In genomic region chr20:63741354-63741675, GRCh38 we compare ENCODE assay signal across 1 cellular context.
TF ChIP-seq lines count a peak whose summit lies in the region.

No MANE protein-coding gene starts in this region.

TF ChIP-seq in HepG2, 621 proteins besides CTCF, POLR2A, EP300 and RAD21 (continued from another document):
- TF ChIP-seq MXD1 (CRISPR knock-in tag; IDR thresholded peaks at IDR 0.05) (no peak), ZNF446 (CRISPR knock-in tag; IDR thresholded peaks at IDR 0.05) (no peak), KLF9 (CRISPR knock-in tag; IDR thresholded peaks at IDR 0.05; ENCODE audit: low read depth) (no peak), ZNF382 (CRISPR knock-in tag; IDR thresholded peaks at IDR 0.05; ENCODE audit: borderline replicate concordance) (no peak), NR0B2 (CRISPR knock-in tag; IDR thresholded peaks at IDR 0.05) (no peak), ZNF503 (CRISPR knock-in tag; IDR thresholded peaks at IDR 0.05) (no peak), FOXO1 (CRISPR knock-in tag; IDR thresholded peaks at IDR 0.05) (no peak), MIER3 (CRISPR knock-in tag; IDR thresholded peaks at IDR 0.05; ENCODE audit: borderline replicate concordance) (no peak), SNAI1 (CRISPR knock-in tag; IDR thresholded peaks at IDR 0.05; ENCODE audit: borderline replicate concordance) (no peak), ZNF343 (CRISPR knock-in tag; IDR thresholded peaks at IDR 0.05) (0 out of 2 replicates have a peak, but pooled peaks have one; percentile 2), ZNF121 (CRISPR knock-in tag; IDR thresholded peaks at IDR 0.05) (no peak), MYC (CRISPR knock-in tag; IDR thresholded peaks at IDR 0.05; ENCODE audit: borderline replicate concordance) (no peak), RARG (CRISPR knock-in tag; IDR thresholded peaks at IDR 0.05; ENCODE audit: low read depth) (no peak), ZNF605 (CRISPR knock-in tag; IDR thresholded peaks at IDR 0.05) (peak; percentile 10; the same call in 1 of the 2 replicates), KLF16 (CRISPR knock-in tag; IDR thresholded peaks at IDR 0.05) (no peak), CCAR2 (optimal IDR thresholded peaks at IDR 0.05; ENCODE audit: low read depth, low read length) (no peak), ZNF577 (CRISPR knock-in tag; IDR thresholded peaks at IDR 0.05; ENCODE audit: borderline replicate concordance, low read depth) (no peak), ATF4 (CRISPR knock-in tag; IDR thresholded peaks at IDR 0.05) (no peak), SKIL (CRISPR knock-in tag; IDR thresholded peaks at IDR 0.05; ENCODE audit: borderline replicate concordance) (no peak), ZNF558 (CRISPR knock-in tag; IDR thresholded peaks at IDR 0.05; ENCODE audit: borderline replicate concordance) (no peak; the same call in 1 of the 2 replicates), GPBP1L1 (CRISPR knock-in tag; IDR thresholded peaks at IDR 0.05) (no peak), SSRP1 (CRISPR knock-in tag; IDR thresholded peaks at IDR 0.05) (no peak), TFDP2 (CRISPR knock-in tag; IDR thresholded peaks at IDR 0.05) (no peak), ZBTB33 (CRISPR knock-in tag; IDR thresholded peaks at IDR 0.05) (no peak), MXD3 (CRISPR knock-in tag; IDR thresholded peaks at IDR 0.05) (no peak), RBFOX2 (IDR thresholded peaks at IDR 0.05; ENCODE audit: low read depth, low read length) (no peak), SMAD3 (CRISPR knock-in tag; IDR thresholded peaks at IDR 0.05) (no peak), YY1 (IDR thresholded peaks at IDR 0.05; ENCODE audit: insufficient read depth, insufficient replicate concordance, low read depth, low read length) (peak; percentile 52), SP140L (CRISPR knock-in tag; IDR thresholded peaks at IDR 0.05; ENCODE audit: borderline replicate concordance) (no peak), ZNF775 (CRISPR knock-in tag; IDR thresholded peaks at IDR 0.05; ENCODE audit: borderline replicate concordance) (no peak), ZBTB49 (CRISPR knock-in tag; IDR thresholded peaks at IDR 0.05; ENCODE audit: borderline replicate concordance) (no peak), HOXA9 (CRISPR knock-in tag; IDR thresholded peaks at IDR 0.05; ENCODE audit: borderline replicate concordance) (no peak), HOXA5 (CRISPR knock-in tag; IDR thresholded peaks at IDR 0.05) (no peak), MZF1 (CRISPR knock-in tag; IDR thresholded peaks at IDR 0.05; ENCODE audit: borderline replicate concordance) (peak; percentile 37; the same call in 1 of the 2 replicates), THYN1 (CRISPR knock-in tag; IDR thresholded peaks at IDR 0.05; ENCODE audit: borderline replicate concordance, low read depth) (no peak), ZNF205 (CRISPR knock-in tag; IDR thresholded peaks at IDR 0.05) (no peak), ZNF547 (CRISPR knock-in tag; IDR thresholded peaks at IDR 0.05) (no peak), MBNL3 (CRISPR knock-in tag; conservative IDR thresholded peaks at IDR 0.05) (no peak), KMT2B (CRISPR knock-in tag; IDR thresholded peaks at IDR 0.05) (no peak), RBAK (CRISPR knock-in tag; IDR thresholded peaks at IDR 0.05) (no peak; the same call in 1 of the 2 replicates), ATF5 (CRISPR knock-in tag; IDR thresholded peaks at IDR 0.05; ENCODE audit: low read depth) (0 out of 2 replicates have a peak, but pooled peaks have one; percentile 1), SKI (IDR thresholded peaks at IDR 0.05; ENCODE audit: partially characterized antibody) (no peak), MEF2D (CRISPR knock-in tag; IDR thresholded peaks at IDR 0.05) (no peak), FOXA1 (IDR thresholded peaks at IDR 0.05) (no peak), FOXA1 (CRISPR knock-in tag; IDR thresholded peaks at IDR 0.05) (no peak), ZNF7 (CRISPR knock-in tag; IDR thresholded peaks at IDR 0.05) (no peak), ZNF484 (CRISPR knock-in tag; IDR thresholded peaks at IDR 0.05; ENCODE audit: borderline replicate concordance, low read depth) (no peak), ZFY (CRISPR knock-in tag; IDR thresholded peaks at IDR 0.05) (no peak)
